Comparison of ENCODE assay signal across 34 cellular contexts in the genomic region with DNA sequence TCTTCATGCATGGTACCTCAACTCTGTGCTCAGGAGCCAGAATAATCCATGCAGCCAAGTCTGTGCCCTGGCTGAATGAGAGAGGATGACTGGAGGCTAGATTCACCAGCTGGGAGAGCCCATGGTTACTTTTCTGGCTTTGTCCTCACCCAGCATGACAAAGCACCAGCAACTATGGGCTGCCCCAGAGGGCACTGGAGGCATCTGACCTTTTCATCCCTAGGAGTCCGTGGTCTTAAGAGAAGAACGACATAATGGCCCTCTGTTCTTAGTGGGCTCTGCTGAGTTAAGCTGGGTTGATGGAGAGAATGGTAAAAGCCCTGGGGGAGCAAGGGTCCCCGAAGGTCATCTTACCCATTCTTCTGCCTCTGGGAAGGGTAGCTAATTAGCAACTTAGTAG. TPM values are rescaled to one million over a fixed set of nuclear protein-coding genes. Genes with fewer than 3 reads are reported as not detected.
"Had no signal": no experiment of that assay in that cellular context is flagged by ENCODE, and none has a peak within 500 bp of the region (broad histone marks: within the 10 kb centered on the region; RNA-seq: fewer than 3 reads in every experiment).

No MANE protein-coding gene starts in this region.

- ATAC-seq: activated CD4-positive, alpha-beta T cell treated with anti-CD3 and anti-CD28 coated beads for 36 hours; activated naive CD4-positive, alpha-beta T cell treated with anti-CD3 and anti-CD28 coated beads, Interleukin-2, amount 50 U/mL, for 72 hours; activated T-cell treated with anti-CD3 and anti-CD28 coated beads, Interleukin-2, amount 50 U/mL, for 72 hours; T-helper 17 cell had no signal

- H3K36me3 Mint-ChIP-seq: activated naive CD4-positive, alpha-beta T cell treated with anti-CD3 and anti-CD28 coated beads, Interleukin-2, amount 10 ng/mL, durations not matched to agents 7 days and 5 days; activated naive CD4-positive, alpha-beta T cell treated with anti-CD3 and anti-CD28 coated beads, Interleukin-2, amount 50 U/mL, for 72 hours; activated naive CD8-positive, alpha-beta T cell treated with anti-CD3 and anti-CD28 coated beads, Interleukin-2, amount 10 ng/mL, durations not matched to agents 7 days and 5 days; brain had no signal

- H3K27ac ChIP-seq: ascending aorta, breast epithelium, cardiac muscle cell, colonic mucosa, esophagus squamous epithelium had no signal

- H3K27me3 ChIP-seq: ascending aorta, breast epithelium, cardiac muscle cell, colonic mucosa, esophagus squamous epithelium had no signal

- H3K4me3 Mint-ChIP-seq: activated CD4-positive, alpha-beta memory T cell treated with anti-CD3 and anti-CD28 coated beads, Interleukin-2, amount 10 ng/mL, durations not matched to agents 7 days and 5 days; activated CD4-positive, alpha-beta T cell treated with anti-CD3 and anti-CD28 coated beads for 36 hours; activated CD4-positive, alpha-beta T cell treated with anti-CD3 and anti-CD28 coated beads, Interleukin-2, amount 10 ng/mL, durations not matched to agents 7 days and 5 days; activated naive CD4-positive, alpha-beta T cell treated with anti-CD3 and anti-CD28 coated beads, Interleukin-2, amount 10 ng/mL, durations not matched to agents 7 days and 5 days; activated naive CD8-positive, alpha-beta T cell treated with anti-CD3 and anti-CD28 coated beads, Interleukin-2, amount 10 ng/mL, durations not matched to agents 7 days and 5 days; activated T-cell treated with anti-CD3 and anti-CD28 coated beads, Interleukin-2, amount 50 U/mL, for 24 hours; activated T-cell treated with anti-CD3 and anti-CD28 coated beads, Interleukin-2, amount 50 U/mL, for 72 hours; brain; T-helper 17 cell; T-helper 2 cell treated with Interferon-gamma antibody and Interleukin-4, amounts not matched to agents 5 μg/mL and 100 μg/mL, for 36 hours had no signal

- H3K4me3 ChIP-seq: ascending aorta, breast epithelium, cardiac muscle cell, colonic mucosa, esophagus squamous epithelium had no signal

- H3K4me1 ChIP-seq: ascending aorta, breast epithelium, colonic mucosa, esophagus squamous epithelium had no signal

- DNase-seq: activated CD4-positive, alpha-beta memory T cell treated with anti-CD3 and anti-CD28 coated beads, Interleukin-2, amount 10 ng/mL, durations not matched to agents 7 days and 5 days; activated CD4-positive, alpha-beta T cell treated with anti-CD3 and anti-CD28 coated beads for 36 hours; activated CD4-positive, alpha-beta T cell treated with anti-CD3 and anti-CD28 coated beads, Interleukin-2, amount 10 ng/mL, durations not matched to agents 7 days and 5 days; activated CD4-positive, alpha-beta T cell treated with anti-CD3 and anti-CD28 coated beads, Interleukin-2, amount 50 U/mL, for 4 hours; activated CD4-positive, CD25-positive, alpha-beta regulatory T cell; activated CD4-positive, CD25-positive, alpha-beta regulatory T cell treated with anti-CD3 and anti-CD28 coated beads, Interleukin-2, amount 50 U/mL, for 72 hours; activated CD8-positive, alpha-beta memory T cell treated with anti-CD3 and anti-CD28 coated beads, Interleukin-2, amount 50 U/mL, for 48 hours; activated gamma-delta T cell; activated naive CD4-positive, alpha-beta T cell; activated naive CD4-positive, alpha-beta T cell treated with anti-CD3 and anti-CD28 coated beads, Interleukin-2, amount 10 ng/mL, durations not matched to agents 7 days and 5 days; activated naive CD8-positive, alpha-beta T cell treated with anti-CD3 and anti-CD28 coated beads, Interleukin-2, amount 10 ng/mL, durations not matched to agents 7 days and 5 days; activated T-cell treated with anti-CD3 and anti-CD28 coated beads for 4 hours; activated T-cell treated with anti-CD3 and anti-CD28 coated beads, Interleukin-2, amount 50 U/mL, for 24 hours; activated T-cell treated with anti-CD3 and anti-CD28 coated beads, Interleukin-2, amount 50 U/mL, for 72 hours; central memory CD4-positive, alpha-beta T cell; cerebellar nuclear complex; colonic mucosa; effector memory CD4-positive, alpha-beta T cell; erythroblast; esophagus squamous epithelium; head of caudate nucleus; T-helper 1 cell; T-helper 17 cell; T1000 had no signal

- H3K36me3 ChIP-seq: ascending aorta, breast epithelium, cardiac muscle cell, colonic mucosa, esophagus squamous epithelium had no signal

- H3K4me1 Mint-ChIP-seq: activated CD4-positive, alpha-beta memory T cell treated with anti-CD3 and anti-CD28 coated beads, Interleukin-2, amount 10 ng/mL, durations not matched to agents 7 days and 5 days; activated CD4-positive, alpha-beta T cell treated with anti-CD3 and anti-CD28 coated beads for 36 hours; activated CD4-positive, alpha-beta T cell treated with anti-CD3 and anti-CD28 coated beads, Interleukin-2, amount 10 ng/mL, durations not matched to agents 7 days and 5 days; activated naive CD4-positive, alpha-beta T cell treated with anti-CD3 and anti-CD28 coated beads, Interleukin-2, amount 10 ng/mL, durations not matched to agents 7 days and 5 days; T-helper 17 cell had no signal

- H3K27ac Mint-ChIP-seq: activated CD4-positive, alpha-beta memory T cell treated with anti-CD3 and anti-CD28 coated beads, Interleukin-2, amount 10 ng/mL, durations not matched to agents 7 days and 5 days; activated CD4-positive, alpha-beta T cell treated with anti-CD3 and anti-CD28 coated beads for 36 hours; activated CD4-positive, alpha-beta T cell treated with anti-CD3 and anti-CD28 coated beads, Interleukin-2, amount 10 ng/mL, durations not matched to agents 7 days and 5 days; activated naive CD4-positive, alpha-beta T cell treated with anti-CD3 and anti-CD28 coated beads, Interleukin-2, amount 10 ng/mL, durations not matched to agents 7 days and 5 days; activated naive CD4-positive, alpha-beta T cell treated with anti-CD3 and anti-CD28 coated beads, Interleukin-2, amount 50 U/mL, for 72 hours; activated naive CD8-positive, alpha-beta T cell treated with anti-CD3 and anti-CD28 coated beads, Interleukin-2, amount 10 ng/mL, durations not matched to agents 7 days and 5 days; activated T-cell treated with anti-CD3 and anti-CD28 coated beads, Interleukin-2, amount 50 U/mL, for 24 hours; T-helper 17 cell; T-helper 2 cell treated with Interferon-gamma antibody and Interleukin-4, amounts not matched to agents 5 μg/mL and 100 μg/mL, for 36 hours had no signal

- H3K27me3 Mint-ChIP-seq: activated CD4-positive, alpha-beta memory T cell treated with anti-CD3 and anti-CD28 coated beads, Interleukin-2, amount 10 ng/mL, durations not matched to agents 7 days and 5 days; activated CD4-positive, alpha-beta T cell treated with anti-CD3 and anti-CD28 coated beads for 36 hours; activated CD4-positive, alpha-beta T cell treated with anti-CD3 and anti-CD28 coated beads, Interleukin-2, amount 10 ng/mL, durations not matched to agents 7 days and 5 days had no signal

- H3K9me3 Mint-ChIP-seq: activated CD4-positive, alpha-beta memory T cell treated with anti-CD3 and anti-CD28 coated beads, Interleukin-2, amount 10 ng/mL, durations not matched to agents 7 days and 5 days; activated CD4-positive, alpha-beta T cell treated with anti-CD3 and anti-CD28 coated beads, Interleukin-2, amount 10 ng/mL, durations not matched to agents 7 days and 5 days; activated naive CD4-positive, alpha-beta T cell treated with anti-CD3 and anti-CD28 coated beads, Interleukin-2, amount 10 ng/mL, durations not matched to agents 7 days and 5 days; activated naive CD4-positive, alpha-beta T cell treated with anti-CD3 and anti-CD28 coated beads, Interleukin-2, amount 50 U/mL, for 72 hours; activated naive CD8-positive, alpha-beta T cell treated with anti-CD3 and anti-CD28 coated beads, Interleukin-2, amount 10 ng/mL, durations not matched to agents 7 days and 5 days; activated T-cell treated with anti-CD3 and anti-CD28 coated beads, Interleukin-2, amount 50 U/mL, for 24 hours; activated T-cell treated with anti-CD3 and anti-CD28 coated beads, Interleukin-2, amount 50 U/mL, for 72 hours; T-helper 2 cell treated with Interferon-gamma antibody and Interleukin-4, amounts not matched to agents 5 μg/mL and 100 μg/mL, for 36 hours had no signal

- H3K9me3 ChIP-seq: ascending aorta, breast epithelium, colonic mucosa, esophagus squamous epithelium had no signal

RNA-seq across cellular contexts. Expression of gene TNP1, which starts 54.6 kb away (rescaled TPM):
- total RNA-seq: activated CD4-positive, alpha-beta memory T cell treated with anti-CD3 and anti-CD28 coated beads, Interleukin-2, amount 10 ng/mL, durations not matched to agents 7 days and 5 days; activated CD4-positive, alpha-beta T cell treated with anti-CD3 and anti-CD28 coated beads for 36 hours; activated CD4-positive, alpha-beta T cell treated with anti-CD3 and anti-CD28 coated beads, Interleukin-2, amount 10 ng/mL, durations not matched to agents 7 days and 5 days; activated naive CD4-positive, alpha-beta T cell treated with anti-CD3 and anti-CD28 coated beads, Interleukin-2, amount 50 U/mL, for 72 hours; activated naive CD8-positive, alpha-beta T cell treated with anti-CD3 and anti-CD28 coated beads, Interleukin-2, amount 10 ng/mL, durations not matched to agents 7 days and 5 days; activated T-cell treated with anti-CD3 and anti-CD28 coated beads, Interleukin-2, amount 50 U/mL, for 72 hours; ascending aorta; breast epithelium; cardiac muscle cell; colonic mucosa; dermis microvascular lymphatic vessel endothelial cell; esophagus squamous epithelium; fibroblast of lung; fibroblast of villous mesenchyme; frontal cortex; T-helper 17 cell had no signal
